23 cellular contexts compared by ENCODE assay signal in genomic region chr6:56821005-56821432, GRCh38.
DNase-seq lines count a peak whose midpoint lies in the region; ATAC-seq, FAIRE-seq and TF ChIP-seq lines count a peak whose summit lies in the region.
"Had no signal": no experiment of that assay in that cellular context is flagged by ENCODE, and none has a peak within 500 bp of the region (broad histone marks: within the 10 kb centered on the region; RNA-seq: fewer than 3 reads in every experiment).

No MANE protein-coding gene starts in this region.

- H3K79me2 ChIP-seq in astrocyte (ENCODE audit: insufficient read depth, low read length): peaks cover 88% of the 10 kb centered on the region

- WGBS in aorta, 2 donors: 59 to 60% methylated on average over 3 of the region's 3 CpGs

- H3K9me3 ChIP-seq in astrocyte (ENCODE audit: insufficient read depth, low read depth, low read length) (no peaks in the 10 kb centered on the region), aorta (ENCODE audit: control insufficient read depth, low read length) (no peaks in the 10 kb centered on the region)
- H3K9me3 ChIP-seq: gastroesophageal sphincter, neutrophil, sigmoid colon, upper lobe of left lung had no signal

- no peak overlapping the region for H3K4me3 ChIP-seq in astrocyte (ENCODE audit: insufficient read depth, low read depth, low read length)
- no peak overlapping the region for H3K4me3 ChIP-seq in aorta (ENCODE audit: low read length in 2 of 2)
- H3K4me3 ChIP-seq: gastroesophageal sphincter, sigmoid colon, upper lobe of left lung had no signal

- no peaks in the 10 kb centered on the region for H3K9me3 Mint-ChIP-seq in astrocyte (ENCODE audit: unreplicated experiment)
- H3K9me3 Mint-ChIP-seq in effector memory CD8-positive, alpha-beta T cell: no peaks in the 10 kb centered on the region
- H3K9me3 Mint-ChIP-seq: central memory CD8-positive, alpha-beta T cell; immature natural killer cell had no signal

- FAIRE-seq in astrocyte (lab: Jason Lieb, UNC): no peak

- no peaks in the 10 kb centered on the region for H3K36me3 Mint-ChIP-seq in astrocyte (ENCODE audit: low read depth, unreplicated experiment)
- H3K36me3 Mint-ChIP-seq in effector memory CD8-positive, alpha-beta T cell (ENCODE audit: insufficient read depth): peaks cover 3% of the 10 kb centered on the region
- H3K36me3 Mint-ChIP-seq: activated naive CD8-positive, alpha-beta T cell; immature natural killer cell had no signal

- H3K4me2 ChIP-seq in astrocyte (ENCODE audit: low read length): no peak overlapping the region

- H4K20me1 ChIP-seq in astrocyte (ENCODE audit: insufficient read depth, low read length): peaks cover 74% of the 10 kb centered on the region

- intact Hi-C loops in aorta (cut with DNase I): no loop called here

- DNase-seq in DMS53 (lab: John Stamatoyannopoulos, UW) (peak; percentile 84), NCI-H1417 (lab: John Stamatoyannopoulos, UW) (peak; percentile 27 to 84 (median 65)), astrocyte (ENCODE audit: low read depth) (no peak), T1000 (lab: John Stamatoyannopoulos, UW) (no peak), aorta (no peak)
- DNase-seq in effector memory CD8-positive, alpha-beta T cell: no peak
- DNase-seq: AML-193; GOT3; immature natural killer cell; KBM-7; midbrain; NCI-H1092; NCI-H446 treated with DMSO at 0.1 percent for 48 hours; sigmoid colon; stimulated activated CD4-positive, alpha-beta T cell treated with anti-CD3 and anti-CD28 coated beads, Interleukin-4, amount 100 ng/mL, for 4 hours; T-helper 2 cell; upper lobe of left lung had no signal

- TF ChIP-seq CTCF in astrocyte (IDR thresholded peaks at IDR 0.05; ENCODE audit: insufficient read depth, low read depth, low read length): no peak

- no peak for ATAC-seq in effector memory CD8-positive, alpha-beta T cell (replicated peaks)
- ATAC-seq in HG03521 (IDR thresholded peaks at IDR 0.05; ENCODE audit: unreplicated experiment): no peak
- no peak for ATAC-seq in aorta (ENCODE audit: low FRiP score)
- ATAC-seq: gastroesophageal sphincter had no signal

- H3K4me1 ChIP-seq in astrocyte (ENCODE audit: insufficient read depth, low read length) (no peaks in the 10 kb centered on the region), aorta (ENCODE audit: control insufficient read depth in 1 of 2, insufficient read depth in 2 of 2, low read length in 2 of 2) (peaks cover 0 to 5% of the 10 kb centered on the region in 2 donors)
- H3K4me1 ChIP-seq: upper lobe of left lung had no signal

- H3K4me3 Mint-ChIP-seq in astrocyte (ENCODE audit: unreplicated experiment): no peak overlapping the region
- no peak overlapping the region for H3K4me3 Mint-ChIP-seq in effector memory CD8-positive, alpha-beta T cell
- H3K4me3 Mint-ChIP-seq: activated naive CD8-positive, alpha-beta T cell; central memory CD8-positive, alpha-beta T cell; immature natural killer cell had no signal

- peak overlapping the region; percentile 3 for H3K27ac Mint-ChIP-seq in astrocyte (ENCODE audit: unreplicated experiment)
- no peak overlapping the region for H3K27ac Mint-ChIP-seq in effector memory CD8-positive, alpha-beta T cell
- H3K27ac Mint-ChIP-seq: activated naive CD8-positive, alpha-beta T cell; immature natural killer cell had no signal

- H3K36me3 ChIP-seq in astrocyte (ENCODE audit: insufficient read depth, low read length): no peaks in the 10 kb centered on the region
- no peaks in the 10 kb centered on the region for H3K36me3 ChIP-seq in aorta (ENCODE audit: control insufficient read depth in 1 of 2, insufficient read depth in 2 of 2, low read length in 1 of 2)
- H3K36me3 ChIP-seq: gastroesophageal sphincter, neutrophil, sigmoid colon, upper lobe of left lung had no signal

- H3K9ac ChIP-seq in astrocyte (ENCODE audit: low read length): no peak overlapping the region

- H2AFZ ChIP-seq in astrocyte (ENCODE audit: low read depth, low read length): no peak overlapping the region

- H3K27me3 ChIP-seq in astrocyte (ENCODE audit: insufficient read depth, low read length) (no peaks in the 10 kb centered on the region), layer of hippocampus (ENCODE audit: control insufficient read depth, insufficient read depth, low read length) (no peaks in the 10 kb centered on the region), aorta (ENCODE audit: control insufficient read depth in 1 of 2, insufficient read depth in 2 of 2, low read length in 1 of 2) (no peaks in the 10 kb centered on the region)
- H3K27me3 ChIP-seq: gastroesophageal sphincter, neutrophil, sigmoid colon, upper lobe of left lung had no signal

- H3K27me3 Mint-ChIP-seq in astrocyte (ENCODE audit: low read depth, unreplicated experiment): no peaks in the 10 kb centered on the region
- H3K27me3 Mint-ChIP-seq in effector memory CD8-positive, alpha-beta T cell: no peaks in the 10 kb centered on the region
- H3K27me3 Mint-ChIP-seq: central memory CD8-positive, alpha-beta T cell had no signal

- H3K27ac ChIP-seq in astrocyte (ENCODE audit: low read depth, low read length) (no peak overlapping the region), layer of hippocampus (ENCODE audit: low read depth, low read length) (peak overlapping the region; percentile 33), aorta (ENCODE audit: low read depth in 1 of 2, low read length in 2 of 2) (no peak overlapping the region)
- H3K27ac ChIP-seq: neutrophil, upper lobe of left lung had no signal

- peaks cover 26% of the 10 kb centered on the region for H3K4me1 Mint-ChIP-seq in astrocyte (ENCODE audit: low read depth, unreplicated experiment)
- no peaks in the 10 kb centered on the region for H3K4me1 Mint-ChIP-seq in effector memory CD8-positive, alpha-beta T cell (ENCODE audit: low read depth in 2 of 2)
- H3K4me1 Mint-ChIP-seq: central memory CD8-positive, alpha-beta T cell; immature natural killer cell had no signal

Comparison
In these comparisons a context has a peak if more than half of its experiments do, and no peak if none do; other contexts are left out.
1. DNase-seq: peak in DMS53 (single experiment) and NCI-H1417 (3 of 3); none in astrocyte (single experiment), effector memory CD8-positive, alpha-beta T cell (0 of 3), T1000 (single experiment) and aorta (0 of 2).